In genomic region chr17:29588017-29588557, GRCh38 we compare ENCODE assay signal across 8 cellular contexts. TPM values are rescaled to one million over a fixed set of nuclear protein-coding genes. Genes with fewer than 3 reads are reported as not detected.
DNase-seq lines count a peak whose midpoint lies in the region; ATAC-seq, FAIRE-seq and TF ChIP-seq lines count a peak whose summit lies in the region.

No MANE protein-coding gene starts in this region.

- no peaks in the 10 kb centered on the region for H3K27me3 ChIP-seq in mononuclear cell (ENCODE audit: insufficient read depth, low read length)

- FAIRE-seq in A549 (lab: Jason Lieb, UNC) = no peak

- no peak for TF ChIP-seq EP300 in A549 (IDR thresholded peaks at IDR 0.05)

- POLR2A ChIA-PET in A549 (lab: Yijun Ruan, JAX) = interaction anchor here (1.5 kb wide), 1 partner anchor 21 kb away, joined by 5 read pairs; the partner anchor contains the start of gene ABHD15

- no peak for TF ChIP-seq RAD21 in A549 (conservative IDR thresholded peaks at IDR 0.05 in 1 of 2, IDR thresholded peaks at IDR 0.05 in 1 of 2)

- H3K4me2 ChIP-seq in A549 = peak overlapping the region; percentile 98

- no peak for DNase-seq in A549 (ENCODE audit: low read depth in 1 of 2, low spot score in 1 of 2)
- peak; percentile 27 for DNase-seq in KBM-7
- DNase-seq in cardiac fibroblast (ENCODE audit: low read depth in 2 of 2) = no peak
- no peak for DNase-seq in DMS 273 (lab: John Stamatoyannopoulos, UW; ENCODE audit: unreplicated experiment)
- DNase-seq in GM13977 (ENCODE audit: low spot score) = no peak
- DNase-seq in kidney glomerular epithelial cell (lab: John Stamatoyannopoulos, UW) = no peak
- no peak for DNase-seq in NCI-H446 (lab: John Stamatoyannopoulos, UW)

- ATAC-seq in A549 = no peak

- TF ChIP-seq CTCF in A549 (IDR thresholded peaks at IDR 0.05) = no peak
- TF ChIP-seq CTCF in cardiac fibroblast (IDR thresholded peaks at IDR 0.05; ENCODE audit: low read depth, low read length) = no peak
- TF ChIP-seq CTCF in GM13977 (IDR thresholded peaks at IDR 0.05; ENCODE audit: extremely low read depth, insufficient read depth, missing control alignments) = no peak

- H3K4me3 ChIP-seq in A549 = peak overlapping the region; percentile 82
- peak overlapping the region; percentile 82 to 90 for H3K4me3 ChIP-seq in cardiac fibroblast (replicated peaks in 1 of 2; ENCODE audit: low read depth in 2 of 2, low read length in 2 of 2)
- peak overlapping the region; percentile 58 for H3K4me3 ChIP-seq in mononuclear cell (ENCODE audit: low read length)

- 38% methylated on average over 8 of the region's 8 CpGs for WGBS in A549 (ENCODE audit: missing lambda C conversion rate)

- H3K27ac ChIP-seq in A549 = peak overlapping the region; percentile 95 to 96

- no peaks in the 10 kb centered on the region for H3K9me3 ChIP-seq in A549
- H3K9me3 ChIP-seq in mononuclear cell (ENCODE audit: low read depth, low read length) = no peaks in the 10 kb centered on the region

- in situ Hi-C loops in KBM-7 (cut with MboI; ENCODE audit: low pct_unique_long_range_greater_than_20kb, low sequenced_read_pairs) (no loop called here), GM13977 (cut with MboI; ENCODE audit: low pct_unique_long_range_greater_than_20kb, low sequenced_read_pairs, unreplicated experiment) (no loop called here)

- H3K4me1 ChIP-seq in A549 (peaks cover 53% of the 10 kb centered on the region), mononuclear cell (ENCODE audit: insufficient read depth, low read length) (peaks cover 82% of the 10 kb centered on the region)

- CTCF ChIA-PET in A549 (lab: Yijun Ruan, JAX) = interaction anchor here (0.6 to 16.7 kb wide), 17 partner anchors 9 to 505 kb away, joined by 3 to 383 read pairs (median 4); partner anchors contain the start of genes ABHD15 and TP53I13

- TF ChIP-seq POLR2A in A549 (IDR thresholded peaks at IDR 0.05; ENCODE audit: low read length) = no peak

TF ChIP-seq in A549, 52 proteins besides CTCF, POLR2A, EP300 and RAD21:
- TF ChIP-seq ESRRA (IDR thresholded peaks at IDR 0.05; ENCODE audit: borderline replicate concordance, low read length) (no peak), GATA3 (IDR thresholded peaks at IDR 0.05; ENCODE audit: borderline replicate concordance) (no peak), ZSCAN20 (CRISPR knock-in tag; IDR thresholded peaks at IDR 0.05) (no peak), RCOR1 (IDR thresholded peaks at IDR 0.05; ENCODE audit: low read depth, low read length) (no peak), FOXS1 (CRISPR knock-in tag; IDR thresholded peaks at IDR 0.05) (no peak), ZC3H11A (IDR thresholded peaks at IDR 0.05) (no peak), JUN (IDR thresholded peaks at IDR 0.05) (no peak)

RNA-seq across cellular contexts. Expression of gene GIT1, which starts 1.4 kb away (rescaled TPM):
- polyA plus RNA-seq in A549 (2011; rRNA removed) = 53.0 and 56.8 TPM in 2 replicates
- 73.4 and 97.2 TPM in 2 replicates for polyA plus RNA-seq in A549 (2012; cell fraction: cytosol; rRNA removed)
- polyA plus RNA-seq in A549 (2012; cell fraction: nucleus; rRNA removed) = 121 and 187 TPM in 2 replicates
- polyA plus RNA-seq in A549 (2017; fragmentation: RNase III; extraction: RNeasy Plus Mini Kit Qiagen cat#74134 plus additional on column Dnase treatment) = 45.2 to 47.8 TPM (median 45.3 TPM) in 3 replicates
- polyA minus RNA-seq in A549 (2011; rRNA and poly(A)+ RNA removed) = 104 and 105 TPM in 2 replicates
- 17.5 TPM for total RNA-seq in mononuclear cell

RNA-seq across cellular contexts. Expression of gene ANKRD13B, which starts 4.8 kb away (rescaled TPM):
- polyA plus RNA-seq in A549 (2011; rRNA removed) (4.0 and 4.5 TPM in 2 replicates), A549 (2017; fragmentation: RNase III; extraction: RNeasy Plus Mini Kit Qiagen cat#74134 plus additional on column Dnase treatment) (15.3 to 17.8 TPM (median 16.4 TPM) in 3 replicates)
- 16.3 and 21.8 TPM in 2 replicates for polyA plus RNA-seq in A549 (2012; cell fraction: cytosol; rRNA removed)
- polyA plus RNA-seq in A549 (2012; cell fraction: nucleus; rRNA removed) = 84.1 and 142 TPM in 2 replicates
- 9.2 and 10.1 TPM in 2 replicates for polyA minus RNA-seq in A549 (2011; rRNA and poly(A)+ RNA removed)
- 1.3 TPM for total RNA-seq in mononuclear cell

RNA-seq across cellular contexts. Expression of gene TP53I13, which starts 19.6 kb away (rescaled TPM):
- polyA plus RNA-seq in A549 (2011; rRNA removed) = 27.5 and 31.3 TPM in 2 replicates
- polyA plus RNA-seq in A549 (2012; cell fraction: cytosol; rRNA removed) = 54.4 and 79.1 TPM in 2 replicates
- polyA plus RNA-seq in A549 (2012; cell fraction: nucleus; rRNA removed) = 316 and 464 TPM in 2 replicates
- 50.5 to 59.0 TPM (median 57.8 TPM) in 3 replicates for polyA plus RNA-seq in A549 (2017; fragmentation: RNase III; extraction: RNeasy Plus Mini Kit Qiagen cat#74134 plus additional on column Dnase treatment)
- polyA minus RNA-seq in A549 (2011; rRNA and poly(A)+ RNA removed) = 21.7 and 42.5 TPM in 2 replicates
- 25.0 TPM for total RNA-seq in mononuclear cell

RNA-seq across cellular contexts. Expression of gene ABHD15, which starts 21.2 kb away (rescaled TPM):
- polyA plus RNA-seq in A549 (2011; rRNA removed) = 13.5 and 16.5 TPM in 2 replicates
- polyA plus RNA-seq in A549 (2012; cell fraction: cytosol; rRNA removed) = 10.6 and 15.2 TPM in 2 replicates
- polyA plus RNA-seq in A549 (2012; cell fraction: nucleus; rRNA removed) = 12.0 and 14.2 TPM in 2 replicates
- polyA plus RNA-seq in A549 (2017; fragmentation: RNase III; extraction: RNeasy Plus Mini Kit Qiagen cat#74134 plus additional on column Dnase treatment) = 13.6 to 15.8 TPM (median 14.7 TPM) in 3 replicates
- polyA minus RNA-seq in A549 (2011; rRNA and poly(A)+ RNA removed) = 19.5 and 19.6 TPM in 2 replicates
- total RNA-seq in mononuclear cell = 8.9 TPM

RNA-seq across cellular contexts. Expression of gene CORO6, which starts 34.6 kb away (rescaled TPM):
- polyA plus RNA-seq in A549 (2011; rRNA removed) (5.0 and 6.1 TPM in 2 replicates), A549 (2017; fragmentation: RNase III; extraction: RNeasy Plus Mini Kit Qiagen cat#74134 plus additional on column Dnase treatment) (7.9 to 10.9 TPM (median 10.1 TPM) in 3 replicates)
- 9.2 and 10.4 TPM in 2 replicates for polyA plus RNA-seq in A549 (2012; cell fraction: cytosol; rRNA removed)
- 132 and 139 TPM in 2 replicates for polyA plus RNA-seq in A549 (2012; cell fraction: nucleus; rRNA removed)
- polyA minus RNA-seq in A549 (2011; rRNA and poly(A)+ RNA removed) = 11.6 and 12.8 TPM in 2 replicates
- total RNA-seq in mononuclear cell = 0.31 TPM
